ENCODE assay signal across 9 cellular contexts in the genomic region with DNA sequence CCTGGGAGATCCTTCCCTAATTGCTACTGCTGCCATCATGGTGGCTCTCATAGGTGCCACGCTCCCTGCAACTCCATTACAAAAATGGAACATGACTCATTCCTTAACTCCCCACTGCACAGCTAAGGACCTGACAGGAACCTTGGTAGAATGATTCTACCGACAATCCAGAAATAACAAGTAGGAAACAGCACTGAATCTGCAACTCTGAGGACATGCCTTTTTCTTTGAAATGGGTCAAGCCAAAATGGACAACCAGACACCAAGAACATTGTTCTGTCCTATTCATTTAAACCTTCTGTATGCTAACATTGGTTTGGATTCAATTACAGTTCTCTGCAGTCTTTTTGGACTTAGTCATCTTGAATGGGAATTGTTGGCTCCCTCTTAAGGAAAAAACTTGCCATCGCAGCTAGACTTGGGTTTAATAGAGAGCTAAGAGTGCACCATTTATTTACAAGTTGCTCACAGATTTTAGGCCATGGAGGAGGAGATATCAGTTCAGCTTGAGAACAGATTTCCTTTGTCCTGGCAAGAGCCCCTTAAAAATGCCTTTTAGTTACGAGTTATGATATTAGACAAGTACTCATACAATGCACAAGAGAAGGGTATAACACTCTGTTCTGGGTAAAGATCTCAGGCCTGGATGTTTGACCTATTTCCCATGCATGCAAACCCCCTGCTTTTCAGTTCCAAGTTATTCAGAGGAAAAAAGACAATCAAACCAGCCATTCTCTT. TPM values are rescaled to one million over a fixed set of nuclear protein-coding genes. Genes with fewer than 3 reads are reported as not detected.
DNase-seq lines count a peak whose midpoint lies in the region; ATAC-seq and TF ChIP-seq lines count a peak whose summit lies in the region.
"Had no signal": no experiment of that assay in that cellular context is flagged by ENCODE, and none has a peak within 500 bp of the region (broad histone marks: within the 10 kb centered on the region; RNA-seq: fewer than 3 reads in every experiment).

No MANE protein-coding gene starts in this region.

- no peaks in the 10 kb centered on the region for H3K4me1 ChIP-seq in CD8-positive, alpha-beta T cell (ENCODE audit: insufficient read depth, low read length)
- H3K4me1 ChIP-seq in GM23338 (ENCODE audit: insufficient read depth) (no peaks in the 10 kb centered on the region), OCI-LY3 (ENCODE audit: low read length) (peaks cover 16% of the 10 kb centered on the region)

- H3K27me3 ChIP-seq in CD8-positive, alpha-beta T cell (ENCODE audit: insufficient read depth, low read length) = no peaks in the 10 kb centered on the region
- H3K27me3 ChIP-seq in GM23338 (ENCODE audit: insufficient read depth) (no peaks in the 10 kb centered on the region), OCI-LY3 (ENCODE audit: low read depth, low read length) (peaks cover 14% of the 10 kb centered on the region), neural cell (ENCODE audit: insufficient read depth, low read depth, low read length) (no peaks in the 10 kb centered on the region)

- TF ChIP-seq RAD21 in neural cell (conservative IDR thresholded peaks at IDR 0.05) = peak; percentile 42

- no peak overlapping the region for H3K4me3 Mint-ChIP-seq in CD8-positive, alpha-beta T cell
- no peak overlapping the region for H3K4me3 Mint-ChIP-seq in GM23338
- no peak overlapping the region for H3K4me3 Mint-ChIP-seq in endothelial cell (ENCODE audit: unreplicated experiment)
- H3K4me3 Mint-ChIP-seq: naive thymus-derived CD8-positive, alpha-beta T cell had no signal

- intact Hi-C loops in CD8-positive, alpha-beta T cell (cut with DNase I, micrococcal nuclease) = loop anchor here in 1 of 2 experiments (10.0 kb wide), 2 partner anchors 481 to 511 kb away; a partner anchor contains a TSS
- intact Hi-C loops in lower leg skin (cut with DNase I; ENCODE audit: low total_unique reads) = no loop called here

- no peaks in the 10 kb centered on the region for H3K79me2 ChIP-seq in GM23338 (replicated peaks; ENCODE audit: insufficient read depth)
- no peaks in the 10 kb centered on the region for H3K79me2 ChIP-seq in OCI-LY3 (ENCODE audit: low read length)
- no peaks in the 10 kb centered on the region for H3K79me2 ChIP-seq in neural cell (replicated peaks; ENCODE audit: insufficient read depth, low read length)

- no peaks in the 10 kb centered on the region for H3K9me3 ChIP-seq in CD8-positive, alpha-beta T cell (ENCODE audit: low read length)
- no peaks in the 10 kb centered on the region for H3K9me3 ChIP-seq in OCI-LY3 (ENCODE audit: insufficient read depth, low read length)
- H3K9me3 ChIP-seq in neural cell (ENCODE audit: low read length) = no peaks in the 10 kb centered on the region

- H3K36me3 ChIP-seq in CD8-positive, alpha-beta T cell (ENCODE audit: insufficient read depth, low read length) = no peaks in the 10 kb centered on the region
- no peaks in the 10 kb centered on the region for H3K36me3 ChIP-seq in GM23338 (ENCODE audit: insufficient read depth)
- H3K36me3 ChIP-seq in OCI-LY3 (replicated peaks; ENCODE audit: low read depth, low read length) = no peaks in the 10 kb centered on the region
- H3K36me3 ChIP-seq in neural cell (ENCODE audit: insufficient read depth, low read length) = no peaks in the 10 kb centered on the region

- no peak for TF ChIP-seq POLR2A in lower leg skin (IDR thresholded peaks at IDR 0.05)

- H3K9ac ChIP-seq in OCI-LY3 (ENCODE audit: low read length) (no peak overlapping the region), neural cell (ENCODE audit: low read length) (no peak overlapping the region)

- CTCF ChIA-PET in CD8-positive, alpha-beta T cell (lab: Charles Lee) = interaction anchor here (0.8 to 6.5 kb wide), 10 partner anchors 10 to 243 kb away, joined by 3 to 58 read pairs (median 4); a partner anchor contains a TSS

- no peak overlapping the region for H3K27ac Mint-ChIP-seq in CD8-positive, alpha-beta T cell
- no peak overlapping the region for H3K27ac Mint-ChIP-seq in GM23338
- H3K27ac Mint-ChIP-seq in endothelial cell (ENCODE audit: unreplicated experiment) = peak overlapping the region; percentile 10

- no peak for DNase-seq in CD8-positive, alpha-beta T cell
- peak; percentile 76 for DNase-seq in GM23338 (ENCODE audit: low spot score)
- DNase-seq in endothelial cell (ENCODE audit: low spot score) = peak; percentile 46
- DNase-seq in lower leg skin (ENCODE audit: low spot score in 2 of 2) = no peak

- POLR2A ChIA-PET in CD8-positive, alpha-beta T cell (lab: Charles Lee) = interaction anchor here (1.1 kb wide), 1 partner anchor 9 kb away, joined by 3 read pairs; no protein-coding TSS in a partner anchor

- no peak for ATAC-seq in CD8-positive, alpha-beta T cell
- peak; percentile 44 for ATAC-seq in GM23338
- no peak for ATAC-seq in HG03354 (IDR thresholded peaks at IDR 0.05; ENCODE audit: poor library complexity, severe bottlenecking, unreplicated experiment)
- no peak for ATAC-seq in HG03565 (IDR thresholded peaks at IDR 0.05; ENCODE audit: unreplicated experiment)
- ATAC-seq: naive thymus-derived CD8-positive, alpha-beta T cell had no signal

- H4K20me1 ChIP-seq in GM23338 (replicated peaks; ENCODE audit: insufficient read depth) (no peaks in the 10 kb centered on the region), OCI-LY3 (ENCODE audit: insufficient read depth, low read length) (no peaks in the 10 kb centered on the region), neural cell (ENCODE audit: insufficient read depth) (no peaks in the 10 kb centered on the region)

- H3K27me3 Mint-ChIP-seq in CD8-positive, alpha-beta T cell (ENCODE audit: low read depth) = peaks cover 10% of the 10 kb centered on the region
- no peaks in the 10 kb centered on the region for H3K27me3 Mint-ChIP-seq in GM23338 (ENCODE audit: insufficient read depth, low read depth, poor library complexity)
- peaks cover 4% of the 10 kb centered on the region for H3K27me3 Mint-ChIP-seq in endothelial cell (ENCODE audit: unreplicated experiment)

- H3K4me1 Mint-ChIP-seq in CD8-positive, alpha-beta T cell (ENCODE audit: low read depth) = peaks cover 4% of the 10 kb centered on the region
- H3K4me1 Mint-ChIP-seq in GM23338 = no peaks in the 10 kb centered on the region
- peaks cover 23% of the 10 kb centered on the region for H3K4me1 Mint-ChIP-seq in endothelial cell (ENCODE audit: unreplicated experiment)

- peak; percentile 34 for TF ChIP-seq CTCF in CD8-positive, alpha-beta T cell (IDR thresholded peaks at IDR 0.05)
- TF ChIP-seq CTCF in GM23338 (conservative IDR thresholded peaks at IDR 0.05; ENCODE audit: low read depth in 2 of 2) (peak; percentile 50 to 63), OCI-LY3 (IDR thresholded peaks at IDR 0.05; ENCODE audit: low read depth, low read length) (peak; percentile 57), endothelial cell (IDR thresholded peaks at IDR 0.05; ENCODE audit: unreplicated experiment) (peak; percentile 66), neural cell (IDR thresholded peaks at IDR 0.05; ENCODE audit: poor library complexity, severe bottlenecking) (peak; percentile 61), lower leg skin (IDR thresholded peaks at IDR 0.05) (no peak)

- no peak for TF ChIP-seq EP300 in neural cell (conservative IDR thresholded peaks at IDR 0.05; ENCODE audit: poor library complexity, severe bottlenecking)

- 38 to 45% methylated on average over 4 of the region's 4 CpGs for WGBS in lower leg skin, 2 donors

- H3K27ac ChIP-seq in CD8-positive, alpha-beta T cell (ENCODE audit: low read depth, low read length) = no peak overlapping the region
- H3K27ac ChIP-seq in GM23338 (ENCODE audit: low read depth) (no peak overlapping the region), OCI-LY3 (ENCODE audit: low read length) (no peak overlapping the region), neural cell (ENCODE audit: low read length) (no peak overlapping the region)

- no peak overlapping the region for H2AFZ ChIP-seq in GM23338
- peak overlapping the region; percentile 76 for H2AFZ ChIP-seq in OCI-LY3 (ENCODE audit: low read depth, low read length)
- no peak overlapping the region for H2AFZ ChIP-seq in neural cell (ENCODE audit: low read depth, low read length)

- H3K9me3 Mint-ChIP-seq in CD8-positive, alpha-beta T cell = no peaks in the 10 kb centered on the region
- H3K9me3 Mint-ChIP-seq in GM23338 (no peaks in the 10 kb centered on the region), endothelial cell (ENCODE audit: unreplicated experiment) (no peaks in the 10 kb centered on the region)
- H3K9me3 Mint-ChIP-seq: naive thymus-derived CD8-positive, alpha-beta T cell had no signal

- H3F3A ChIP-seq in GM23338 (replicated peaks; ENCODE audit: low read depth) (no peaks in the 10 kb centered on the region), neural cell (ENCODE audit: insufficient read depth, low read length, poor library complexity, severe bottlenecking) (no peaks in the 10 kb centered on the region)

- H3K4me2 ChIP-seq in GM23338 (no peak overlapping the region), OCI-LY3 (ENCODE audit: low read length) (peak overlapping the region; percentile 36), neural cell (ENCODE audit: low read length) (no peak overlapping the region)

- H3K9me2 ChIP-seq in GM23338 (ENCODE audit: insufficient read depth) = no peaks in the 10 kb centered on the region
- no peaks in the 10 kb centered on the region for H3K9me2 ChIP-seq in neural cell (ENCODE audit: insufficient read depth, low read length)

- H3K36me3 Mint-ChIP-seq in CD8-positive, alpha-beta T cell = no peaks in the 10 kb centered on the region
- no peaks in the 10 kb centered on the region for H3K36me3 Mint-ChIP-seq in GM23338 (ENCODE audit: low read depth)
- no peaks in the 10 kb centered on the region for H3K36me3 Mint-ChIP-seq in endothelial cell (ENCODE audit: low read depth, unreplicated experiment)
- H3K36me3 Mint-ChIP-seq: naive thymus-derived CD8-positive, alpha-beta T cell had no signal

- no peak overlapping the region for H3K4me3 ChIP-seq in CD8-positive, alpha-beta T cell (ENCODE audit: low read depth, low read length)
- H3K4me3 ChIP-seq in GM23338 (no peak overlapping the region), OCI-LY3 (ENCODE audit: low read length) (0 out of 2 replicates have a peak overlapping the region, but pooled peaks have one; percentile 1), neural cell (ENCODE audit: low read length) (no peak overlapping the region), lower leg skin (ENCODE audit: low read depth, poor library complexity, severe bottlenecking) (no peak overlapping the region)

TF ChIP-seq in GM23338, 12 proteins besides CTCF, POLR2A, EP300 and RAD21 (continues in another document):
- TF ChIP-seq CREB1 (CRISPR knock-in tag; IDR thresholded peaks at IDR 0.05; ENCODE audit: low read depth) (no peak), EZH2phosphoT487 (IDR thresholded peaks at IDR 0.05; ENCODE audit: unreplicated experiment) (no peak)

TF ChIP-seq in neural cell, 6 proteins besides CTCF, POLR2A, EP300 and RAD21 (continues in another document):
- peak; percentile 50 for TF ChIP-seq SMC3 (conservative IDR thresholded peaks at IDR 0.05; ENCODE audit: poor library complexity)
- no peak for TF ChIP-seq MXI1 (conservative IDR thresholded peaks at IDR 0.05; ENCODE audit: poor library complexity, severe bottlenecking)

RNA-seq across cellular contexts. Expression of a gene that starts 20.9 kb away (rescaled TPM):
- 10 to 100 TPM; 22.4 to 23.1 TPM for total RNA-seq in CD8-positive, alpha-beta T cell
- total RNA-seq in GM23338 (2014; rRNA removed; shearing (Covaris generic)) = 5.8 and 15.7 TPM in 2 replicates
- polyA plus RNA-seq in GM23338 (2016; fragmentation: Nextera tagmentation; extraction: Ambion mirVana) (110 and 111 TPM in 2 replicates), neural cell (4.5 and 8.6 TPM in 2 replicates)
- total RNA-seq in endothelial cell (ENCODE audit: unreplicated experiment) (20.2 TPM), lower leg skin (10 to 100 TPM in 3 of 4 donors, 1 to 10 TPM in 1; 7.4 to 23.8 (median 17.8) TPM)
- polyA minus RNA-seq in neural cell = 13.1 and 16.0 TPM in 2 replicates

Comparison
In these comparisons a context has a peak if more than half of its experiments do, and no peak if none do; other contexts are left out.
1. DNase-seq: peak in GM23338 (single experiment) and endothelial cell (single experiment); none in CD8-positive, alpha-beta T cell (0 of 7) and lower leg skin (0 of 2).
2. CTCF ChIP-seq: peak in CD8-positive, alpha-beta T cell (single experiment), GM23338 (2 of 2), OCI-LY3 (single experiment), endothelial cell (single experiment) and neural cell (single experiment); none in lower leg skin (0 of 3).